In the genomic region with DNA sequence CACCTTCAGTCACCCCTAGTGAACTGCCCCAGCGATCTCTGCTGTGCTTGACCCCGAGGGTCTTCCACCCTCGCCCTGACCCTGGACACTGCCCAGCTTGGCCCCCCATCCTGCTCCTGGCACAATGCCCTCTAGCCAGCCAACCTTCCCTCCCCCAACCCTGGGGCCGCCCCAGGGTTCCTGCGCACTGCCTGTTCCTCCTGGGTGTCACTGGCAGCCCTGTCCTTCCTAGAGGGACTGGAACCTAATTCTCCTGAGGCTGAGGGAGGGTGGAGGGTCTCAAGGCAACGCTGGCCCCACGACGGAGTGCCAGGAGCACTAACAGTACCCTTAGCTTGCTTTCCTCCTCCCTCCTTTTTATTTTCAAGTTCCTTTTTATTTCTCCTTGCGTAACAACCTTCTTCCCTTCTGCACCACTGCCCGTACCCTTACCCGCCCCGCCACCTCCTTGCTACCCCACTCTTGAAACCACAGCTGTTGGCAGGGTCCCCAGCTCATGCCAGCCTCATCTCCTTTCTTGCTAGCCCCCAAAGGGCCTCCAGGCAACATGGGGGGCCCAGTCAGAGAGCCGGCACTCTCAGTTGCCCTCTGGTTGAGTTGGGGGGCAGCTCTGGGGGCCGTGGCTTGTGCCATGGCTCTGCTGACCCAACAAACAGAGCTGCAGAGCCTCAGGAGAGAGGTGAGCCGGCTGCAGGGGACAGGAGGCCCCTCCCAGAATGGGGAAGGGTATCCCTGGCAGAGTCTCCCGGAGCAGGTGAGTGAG, we compare ENCODE assay signal across 8 cellular contexts. TPM values are rescaled to one million over a fixed set of nuclear protein-coding genes. Genes with fewer than 3 reads are reported as not detected.
A peak's percentile ranks its signal among the peaks of the same experiment; 100 is the strongest.
DNase-seq lines count a peak whose midpoint lies in the region; ATAC-seq and TF ChIP-seq lines count a peak whose summit lies in the region.

A gene with protein sequence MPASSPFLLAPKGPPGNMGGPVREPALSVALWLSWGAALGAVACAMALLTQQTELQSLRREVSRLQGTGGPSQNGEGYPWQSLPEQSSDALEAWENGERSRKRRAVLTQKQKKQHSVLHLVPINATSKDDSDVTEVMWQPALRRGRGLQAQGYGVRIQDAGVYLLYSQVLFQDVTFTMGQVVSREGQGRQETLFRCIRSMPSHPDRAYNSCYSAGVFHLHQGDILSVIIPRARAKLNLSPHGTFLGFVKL (plus strand): TSS at position 207 of the 763 bp plus-strand sequence. CDS start 290 bp downstream, at position 497.

- peak within 1 kb of the TSS; percentile 61 for H3K4me3 ChIP-seq in ACC112 (ENCODE audit: low read depth, low read length)
- no peak within 1 kb of the TSS for H3K4me3 ChIP-seq in mucosa of descending colon

- H3K9me3 ChIP-seq in mucosa of descending colon: no peaks in the 10 kb centered on the region

- in situ Hi-C loops in GM13976 (cut with MboI; ENCODE audit: low sequenced_read_pairs, unreplicated experiment): no loop called here

- H3K36me3 ChIP-seq in ACC112 (ENCODE audit: insufficient read depth, low read length): no peaks in the 10 kb centered on the region
- H3K36me3 ChIP-seq in mucosa of descending colon (ENCODE audit: low read depth): no peaks in the 10 kb centered on the region

- H2AFZ ChIP-seq in ACC112 (ENCODE audit: low read length, unreplicated experiment): peak within 1 kb of the TSS; percentile 72

- peak; percentile 46 for ATAC-seq in mucosa of descending colon
- ATAC-seq in GM18519 (IDR thresholded peaks at IDR 0.05; ENCODE audit: low FRiP score, unreplicated experiment): no peak

- peaks cover 29% of the 10 kb centered on the region for H3K79me2 ChIP-seq in ACC112 (ENCODE audit: control insufficient read depth, insufficient read depth, low read length, unreplicated experiment)

- H3K4me1 ChIP-seq in ACC112 (ENCODE audit: control insufficient read depth, insufficient read depth, low read length, unreplicated experiment) (peaks cover 38% of the 10 kb centered on the region), mucosa of descending colon (ENCODE audit: low read depth) (peaks cover 56% of the 10 kb centered on the region)

- no peaks in the 10 kb centered on the region for H3K27me3 ChIP-seq in ACC112 (ENCODE audit: insufficient read depth, low read length)

- H3K27ac ChIP-seq in ACC112 (ENCODE audit: low read depth, low read length) (peak within 1 kb of the TSS; percentile 20), cingulate gyrus (ENCODE audit: low read depth, low read length) (peak within 1 kb of the TSS; percentile 95)

- DNase-seq in Kasumi-1 (lab: John Stamatoyannopoulos, UW): peak; percentile 55 to 61
- peak; percentile 77 to 84 (median 78) for DNase-seq in mucosa of descending colon
- DNase-seq in GM13976 (ENCODE audit: low spot score): no peak
- no peak for DNase-seq in central memory CD4-positive, alpha-beta T cell
- DNase-seq in cortex of kidney (lab: John Stamatoyannopoulos, UW): no peak

- TF ChIP-seq CTCF in mucosa of descending colon (IDR thresholded peaks at IDR 0.05) (no peak), GM13976 (IDR thresholded peaks at IDR 0.05; ENCODE audit: borderline replicate concordance, control extremely low read depth, extremely low read depth, insufficient read depth, missing control alignments) (no peak)

- intact Hi-C loops in mucosa of descending colon (cut with DNase I, micrococcal nuclease): no loop called here

RNA-seq across cellular contexts. Expression of the gene that starts here (rescaled TPM):
- 10 to 100 TPM; 41.0 to 74.6 (median 73.3) TPM for total RNA-seq in mucosa of descending colon

Comparison
In these comparisons a context has a peak if more than half of its experiments do, and no peak if none do; other contexts are left out.
1. DNase-seq: peak in Kasumi-1 (2 of 2) and mucosa of descending colon (3 of 3); none in GM13976 (single experiment), central memory CD4-positive, alpha-beta T cell (single experiment) and cortex of kidney (single experiment).